ENCODE assay signal across 9 cellular contexts in the genomic region with DNA sequence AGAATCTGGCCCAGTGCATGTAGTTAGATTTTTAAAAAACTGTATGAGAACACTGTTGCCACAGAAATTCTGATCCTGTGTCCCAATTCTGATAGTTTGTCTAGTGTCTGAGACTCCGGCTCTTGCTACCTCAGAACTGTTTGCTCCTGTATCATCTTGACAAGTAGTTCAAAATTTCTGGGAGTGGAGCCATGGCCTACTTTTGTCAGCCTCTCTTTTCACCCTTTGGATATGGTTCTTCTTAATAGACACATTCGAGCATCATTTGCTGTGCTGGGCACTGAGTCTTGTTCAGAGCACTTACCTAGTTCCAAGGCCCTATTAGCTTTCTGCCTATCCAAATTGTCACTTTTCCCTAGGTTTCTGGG. TPM values are rescaled to one million over a fixed set of nuclear protein-coding genes. Genes with fewer than 3 reads are reported as not detected.
DNase-seq lines count a peak whose midpoint lies in the region; ATAC-seq, FAIRE-seq and TF ChIP-seq lines count a peak whose summit lies in the region.
"Had no signal": no experiment of that assay in that cellular context is flagged by ENCODE, and none has a peak within 500 bp of the region (broad histone marks: within the 10 kb centered on the region; RNA-seq: fewer than 3 reads in every experiment).

No MANE protein-coding gene starts in this region.

- peaks cover 3% of the 10 kb centered on the region for H4K20me1 ChIP-seq in Loucy (ENCODE audit: insufficient read depth, low read length, poor library complexity, severe bottlenecking)
- no peaks in the 10 kb centered on the region for H4K20me1 ChIP-seq in endothelial cell of umbilical vein (replicated peaks; ENCODE audit: control insufficient read depth, extremely low read depth, insufficient read depth, low read length)
- no peaks in the 10 kb centered on the region for H4K20me1 ChIP-seq in OCI-LY7 (ENCODE audit: insufficient read depth, low read length)

- dilution Hi-C loops in endothelial cell of umbilical vein (cut with MboI; ENCODE audit: extremely low pct_ligation_motif_present, low sequenced_read_pairs) = no loop called here

- H3K36me3 ChIP-seq in Loucy (ENCODE audit: insufficient read depth, low read length) (no peaks in the 10 kb centered on the region; the same call in none of the 2 replicates), endothelial cell of umbilical vein (ENCODE audit: control insufficient read depth in 2 of 2, extremely low read depth in 1 of 2, insufficient read depth in 2 of 2, low read length in 2 of 2) (peaks cover 0 to 2% of the 10 kb centered on the region in 2 experiments), sigmoid colon (peaks cover 0 to 47% (median 2%) of the 10 kb centered on the region in 4 donors), OCI-LY7 (ENCODE audit: insufficient read depth, low read length) (peaks cover 17% of the 10 kb centered on the region)

- 48 to 83% methylated on average over 2 of the region's 2 CpGs for WGBS in sigmoid colon, 2 donors

- H3K9me2 ChIP-seq in Loucy (replicated peaks; ENCODE audit: low read depth, low read length) (no peaks in the 10 kb centered on the region), OCI-LY7 (ENCODE audit: insufficient read depth, low read length) (no peaks in the 10 kb centered on the region)

- DNase-seq in G401 (ENCODE audit: low spot score) (peak; percentile 72), endothelial cell of umbilical vein (ENCODE audit: low read depth, low spot score) (no peak), sigmoid colon (no peak), GM19239 (ENCODE audit: insufficient read length, low spot score) (no peak), OCI-LY7 (ENCODE audit: low spot score) (no peak)
- DNase-seq: NCI-H2081 treated with DMSO at 0.1 percent for 48 hours had no signal

- H2AFZ ChIP-seq in Loucy (ENCODE audit: low read length) (no peak overlapping the region), endothelial cell of umbilical vein (ENCODE audit: low read depth, low read length) (peak overlapping the region; percentile 9), OCI-LY7 (ENCODE audit: low read length) (no peak overlapping the region)

- peak overlapping the region; percentile 65 for H3K4me2 ChIP-seq in Loucy (ENCODE audit: low read depth, low read length, poor library complexity, severe bottlenecking)
- H3K4me2 ChIP-seq in endothelial cell of umbilical vein (ENCODE audit: insufficient read depth, low read length) = peak overlapping the region; percentile 59
- H3K4me2 ChIP-seq in OCI-LY7 (ENCODE audit: low read length) = no peak overlapping the region

- in situ Hi-C loops in G401 (cut with HindIII; ENCODE audit: low sequenced_read_pairs) = no loop called here

- intact Hi-C loops in endothelial cell of umbilical vein (cut with micrococcal nuclease) = loop anchor here (1.0 kb wide), 5 partner anchors 22 to 69 kb away; partner anchors contain the start of genes ATP10D and COMMD8
- intact Hi-C loops in sigmoid colon (cut with DNase I) = no loop called here
- intact Hi-C loops in OCI-LY7 (cut with micrococcal nuclease; ENCODE audit: unreplicated experiment) = no loop called here

- TF ChIP-seq CTCF in Loucy (conservative IDR thresholded peaks at IDR 0.05; ENCODE audit: low read length) (no peak), endothelial cell of umbilical vein (IDR thresholded peaks at IDR 0.05; ENCODE audit: extremely low read depth in 1 of 2, insufficient read depth in 1 of 2, low read depth in 1 of 2, low read length in 2 of 2) (no peak), sigmoid colon (IDR thresholded peaks at IDR 0.05) (no peak), OCI-LY7 (conservative IDR thresholded peaks at IDR 0.05; ENCODE audit: low read length) (no peak)

- H3K9ac ChIP-seq in Loucy (ENCODE audit: low read depth, low read length, poor library complexity, severe bottlenecking) (no peak overlapping the region), endothelial cell of umbilical vein (replicated peaks; ENCODE audit: extremely low read depth, insufficient read depth, low read length) (peak overlapping the region; percentile 73)

- H3K4me1 ChIP-seq in Loucy (ENCODE audit: insufficient read depth, low read length, poor library complexity, severe bottlenecking) (peaks cover 38% of the 10 kb centered on the region), endothelial cell of umbilical vein (ENCODE audit: control insufficient read depth, extremely low read depth, insufficient read depth, low read length) (peaks cover 39% of the 10 kb centered on the region), sigmoid colon (peaks cover 0 to 21% (median 18%) of the 10 kb centered on the region in 4 donors), OCI-LY7 (ENCODE audit: insufficient read depth, low read length, poor library complexity, severe bottlenecking) (no peaks in the 10 kb centered on the region)

- H3K4me3 ChIP-seq in Loucy (ENCODE audit: low read length, poor library complexity, severe bottlenecking) (peak overlapping the region; percentile 16), endothelial cell of umbilical vein (replicated peaks in 1 of 3; ENCODE audit: insufficient read depth in 1 of 3, low read depth in 1 of 3, low read length in 3 of 3) (no peak overlapping the region), sigmoid colon (no peak overlapping the region), OCI-LY7 (ENCODE audit: low read depth, low read length, poor library complexity, severe bottlenecking) (no peak overlapping the region)

- H3K79me2 ChIP-seq in Loucy (ENCODE audit: insufficient read depth, low read length) = no peaks in the 10 kb centered on the region
- H3K79me2 ChIP-seq in endothelial cell of umbilical vein (ENCODE audit: control insufficient read depth, insufficient read depth, low read length) = no peaks in the 10 kb centered on the region
- no peaks in the 10 kb centered on the region for H3K79me2 ChIP-seq in OCI-LY7 (ENCODE audit: insufficient read depth, low read depth, low read length)

- POLR2A ChIA-PET in endothelial cell of umbilical vein (lab: Charles Lee) = no interaction called here
- POLR2A ChIA-PET in OCI-LY7 (lab: Charles Lee) = no interaction called here

- 0 out of 2 replicates have a peak, but pooled peaks cover 3% of the 10 kb centered on the region for H3F3A ChIP-seq in Loucy (ENCODE audit: low read depth)

- no peak for TF ChIP-seq EP300 in sigmoid colon (IDR thresholded peaks at IDR 0.05)

- H3K9me1 ChIP-seq in endothelial cell of umbilical vein (replicated peaks; ENCODE audit: control insufficient read depth, extremely low read depth, insufficient read depth, low read length) = no peaks in the 10 kb centered on the region

- ATAC-seq in GM18517 (IDR thresholded peaks at IDR 0.05; ENCODE audit: unreplicated experiment) (no peak), GM21390 (IDR thresholded peaks at IDR 0.05; ENCODE audit: unreplicated experiment) (no peak)

- FAIRE-seq in endothelial cell of umbilical vein (lab: Jason Lieb, UNC) = no peak
- FAIRE-seq in GM19239 (lab: Jason Lieb, UNC) = no peak

- H3K27ac ChIP-seq in endothelial cell of umbilical vein (ENCODE audit: insufficient read depth, low read depth, low read length) = peak overlapping the region; percentile 81
- peak overlapping the region in 3 of 4 donors; percentile 57 to 78 (median 73) for H3K27ac ChIP-seq in sigmoid colon
- H3K27ac ChIP-seq in OCI-LY7 (ENCODE audit: low read depth, low read length, poor library complexity, severe bottlenecking) = no peak overlapping the region

- H3K9me3 ChIP-seq in Loucy (ENCODE audit: insufficient read depth, low read depth, low read length) = 0 out of 2 replicates have a peak, but pooled peaks cover 9% of the 10 kb centered on the region
- no peaks in the 10 kb centered on the region for H3K9me3 ChIP-seq in endothelial cell of umbilical vein (replicated peaks; ENCODE audit: control insufficient read depth, insufficient read depth, low read length)
- H3K9me3 ChIP-seq in sigmoid colon = no peaks in the 10 kb centered on the region
- peaks cover 11% of the 10 kb centered on the region; the same call in 1 of the 2 replicates for H3K9me3 ChIP-seq in OCI-LY7 (ENCODE audit: low read length)

- H3K27me3 ChIP-seq in Loucy (ENCODE audit: insufficient read depth, low read length, poor library complexity, severe bottlenecking) = no peaks in the 10 kb centered on the region
- no peaks in the 10 kb centered on the region for H3K27me3 ChIP-seq in endothelial cell of umbilical vein (ENCODE audit: control insufficient read depth in 2 of 2, insufficient read depth in 2 of 2, low read length in 2 of 2)
- H3K27me3 ChIP-seq in sigmoid colon = no peaks in the 10 kb centered on the region

- TF ChIP-seq POLR2A in endothelial cell of umbilical vein (IDR thresholded peaks at IDR 0.05; ENCODE audit: low read depth, low read length) = no peak
- TF ChIP-seq POLR2A in sigmoid colon (IDR thresholded peaks at IDR 0.05) = no peak

- CTCF ChIA-PET in endothelial cell of umbilical vein (lab: Charles Lee) (interaction anchor here (0.9 to 1.5 kb wide), 5 partner anchors 8 to 69 kb away, joined by 3 to 5 read pairs (median 3); partner anchors contain the start of genes ATP10D and COMMD8), OCI-LY7 (lab: Charles Lee; ENCODE audit: unreplicated experiment) (no interaction called here)

- TSS peak; percentile 83 for BruUV-seq in endothelial cell of umbilical vein (replicated peaks; lab: Mats Ljungman, UMichigan)
- no TSS peak for BruUV-seq in OCI-LY7 (replicated peaks; lab: Mats Ljungman, UMichigan)

TF ChIP-seq in endothelial cell of umbilical vein, 7 proteins besides CTCF, POLR2A, EP300 and RAD21:
- peak; percentile 4 for TF ChIP-seq POLR2AphosphoS5 (IDR thresholded peaks at IDR 0.05; ENCODE audit: insufficient read depth, low read depth, low read length)
- TF ChIP-seq JUN (IDR thresholded peaks at IDR 0.05; ENCODE audit: borderline replicate concordance, insufficient read depth, insufficient read length, low read depth) = no peak

RNA-seq across cellular contexts. Expression of gene ATP10D, which starts 46.9 kb away (rescaled TPM):
- 0.43 and 0.54 TPM in 2 replicates for total RNA-seq in G401 (2014; rRNA removed; shearing (Covaris generic))
- total RNA-seq in endothelial cell of umbilical vein (30.9 and 34.1 TPM in 2 replicates), sigmoid colon (10 to 100 TPM; 16.8 to 21.0 (median 18.7) TPM), OCI-LY7 (2022) (19.1 and 20.2 TPM in 2 replicates)
- polyA plus RNA-seq in endothelial cell of umbilical vein (32.8 and 40.2 TPM in 2 replicates), sigmoid colon (1 to 10 TPM in 2 of 3 donors, under 1 TPM in 1; 0.60 to 4.5 (median 1.2) TPM)
- polyA plus RNA-seq in endothelial cell of umbilical vein (2011; cell fraction: cytosol; rRNA removed) = 10.8 and 17.5 TPM in 2 replicates
- polyA plus RNA-seq in endothelial cell of umbilical vein (2011; cell fraction: nucleus; rRNA removed) = 39.1 and 41.9 TPM in 2 replicates
- 24.3 and 29.4 TPM in 2 replicates for polyA plus RNA-seq in endothelial cell of umbilical vein (2012)
- polyA minus RNA-seq in endothelial cell of umbilical vein = 238 and 283 TPM in 2 replicates
- 3.9 TPM for polyA minus RNA-seq in endothelial cell of umbilical vein (2011; cell fraction: cytosol; rRNA and poly(A)+ RNA removed)
- polyA minus RNA-seq in endothelial cell of umbilical vein (2011; cell fraction: nucleus; rRNA and poly(A)+ RNA removed) = 71.7 and 108 TPM in 2 replicates
- 6.2 and 11.7 TPM in 2 replicates for total RNA-seq in OCI-LY7 (2014; rRNA removed; shearing (Covaris generic))
